Comparison of ENCODE assay signal across 1 cellular context in genomic region chr5:136132557-136133415, GRCh38.
TF ChIP-seq lines count a peak whose summit lies in the region.

Gene SMAD5, plus strand, starts transcription at chr5:136132845. Its CDS starts 20,916 bp downstream, at chr5:136153761.

TF ChIP-seq in HEK293, 187 proteins besides CTCF, POLR2A, EP300 and RAD21 (continued from another document and continues in another):
- TF ChIP-seq ZNF510 (tag by site-specific recombination; IDR thresholded peaks at IDR 0.05; ENCODE audit: insufficient replicate concordance) (peak; percentile 45), ZNF391 (tag by site-specific recombination; IDR thresholded peaks at IDR 0.05; ENCODE audit: borderline replicate concordance, low read depth) (peak; percentile 74; the same call in 1 of the 2 replicates), ZNF48 (tag by site-specific recombination; IDR thresholded peaks at IDR 0.05) (no peak), ZNF362 (tag by site-specific recombination; IDR thresholded peaks at IDR 0.05) (no peak), ZNF274 (IDR thresholded peaks at IDR 0.05; ENCODE audit: low read length) (no peak), ZNF274 (tag by site-specific recombination; IDR thresholded peaks at IDR 0.05; ENCODE audit: borderline replicate concordance) (no peak), ZNF112 (tag by site-specific recombination; IDR thresholded peaks at IDR 0.05) (no peak), OVOL3 (tag by site-specific recombination; IDR thresholded peaks at IDR 0.05) (no peak), ZFHX2 (tag by site-specific recombination; conservative IDR thresholded peaks at IDR 0.05) (0 out of 2 replicates have a peak, but pooled peaks have one; percentile 45), GLIS2 (tag by site-specific recombination; IDR thresholded peaks at IDR 0.05) (peak; percentile 59), ZNF654 (tag by site-specific recombination; IDR thresholded peaks at IDR 0.05; ENCODE audit: low read depth) (no peak), ZBTB44 (tag by site-specific recombination; IDR thresholded peaks at IDR 0.05) (peak; percentile 78; the same call in 1 of the 2 replicates), GFI1B (tag by site-specific recombination; IDR thresholded peaks at IDR 0.05) (no peak), ZNF621 (tag by site-specific recombination; IDR thresholded peaks at IDR 0.05) (no peak), FEZF1 (tag by site-specific recombination; IDR thresholded peaks at IDR 0.05) (no peak), GLI2 (tag by site-specific recombination; IDR thresholded peaks at IDR 0.05; ENCODE audit: borderline replicate concordance, low read depth) (no peak), ZNF10 (tag by site-specific recombination; IDR thresholded peaks at IDR 0.05) (peak; percentile 55; the same call in 1 of the 2 replicates), ZNF37A (tag by site-specific recombination; IDR thresholded peaks at IDR 0.05) (0 out of 2 replicates have a peak, but pooled peaks have one; percentile 8), KLF10 (tag by site-specific recombination; IDR thresholded peaks at IDR 0.05) (peak; percentile 21; the same call in 1 of the 2 replicates), SP7 (tag by site-specific recombination; IDR thresholded peaks at IDR 0.05) (peak; percentile 68), ZFP69B (tag by site-specific recombination; IDR thresholded peaks at IDR 0.05) (0 out of 2 replicates have a peak, but pooled peaks have one; percentile 26), HOXC10 (CRISPR knock-in tag; IDR thresholded peaks at IDR 0.05) (0 out of 2 replicates have a peak, but pooled peaks have one; percentile 81), ZNF549 (tag by site-specific recombination; IDR thresholded peaks at IDR 0.05) (peak; percentile 49), ZNF600 (tag by site-specific recombination; IDR thresholded peaks at IDR 0.05) (no peak), PBX3 (CRISPR knock-in tag; IDR thresholded peaks at IDR 0.05) (peak; percentile 73), ZSCAN5A (tag by site-specific recombination; IDR thresholded peaks at IDR 0.05) (peak; percentile 93), ZNF571 (tag by site-specific recombination; IDR thresholded peaks at IDR 0.05) (no peak), OSR2 (tag by site-specific recombination; IDR thresholded peaks at IDR 0.05) (peak; percentile 33; the same call in 1 of the 2 replicates), REPIN1 (tag by site-specific recombination; IDR thresholded peaks at IDR 0.05; ENCODE audit: low read depth) (no peak), SETDB1 (IDR thresholded peaks at IDR 0.05; ENCODE audit: insufficient read length, low read length) (no peak), ZNF292 (tag by site-specific recombination; IDR thresholded peaks at IDR 0.05; ENCODE audit: borderline replicate concordance, low read depth) (no peak), TCF7L2 (IDR thresholded peaks at IDR 0.05; ENCODE audit: borderline replicate concordance, low read depth, low read length) (no peak; the same call in 1 of the 2 replicates), YY2 (tag by site-specific recombination; IDR thresholded peaks at IDR 0.05) (no peak), ZBTB26 (tag by site-specific recombination; optimal IDR thresholded peaks at IDR 0.05) (peak; percentile 98), ZIC2 (tag by site-specific recombination; IDR thresholded peaks at IDR 0.05) (peak; percentile 35), ZNF501 (tag by site-specific recombination; IDR thresholded peaks at IDR 0.05) (peak; percentile 51; the same call in 1 of the 2 replicates)
- TF ChIP-seq, protein P1, sequence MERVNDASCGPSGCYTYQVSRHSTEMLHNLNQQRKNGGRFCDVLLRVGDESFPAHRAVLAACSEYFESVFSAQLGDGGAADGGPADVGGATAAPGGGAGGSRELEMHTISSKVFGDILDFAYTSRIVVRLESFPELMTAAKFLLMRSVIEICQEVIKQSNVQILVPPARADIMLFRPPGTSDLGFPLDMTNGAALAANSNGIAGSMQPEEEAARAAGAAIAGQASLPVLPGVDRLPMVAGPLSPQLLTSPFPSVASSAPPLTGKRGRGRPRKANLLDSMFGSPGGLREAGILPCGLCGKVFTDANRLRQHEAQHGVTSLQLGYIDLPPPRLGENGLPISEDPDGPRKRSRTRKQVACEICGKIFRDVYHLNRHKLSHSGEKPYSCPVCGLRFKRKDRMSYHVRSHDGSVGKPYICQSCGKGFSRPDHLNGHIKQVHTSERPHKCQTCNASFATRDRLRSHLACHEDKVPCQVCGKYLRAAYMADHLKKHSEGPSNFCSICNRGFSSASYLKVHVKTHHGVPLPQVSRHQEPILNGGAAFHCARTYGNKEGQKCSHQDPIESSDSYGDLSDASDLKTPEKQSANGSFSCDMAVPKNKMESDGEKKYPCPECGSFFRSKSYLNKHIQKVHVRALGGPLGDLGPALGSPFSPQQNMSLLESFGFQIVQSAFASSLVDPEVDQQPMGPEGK (tag by site-specific recombination; IDR thresholded peaks at IDR 0.05): peak; percentile 79
- TF ChIP-seq, protein P2, sequence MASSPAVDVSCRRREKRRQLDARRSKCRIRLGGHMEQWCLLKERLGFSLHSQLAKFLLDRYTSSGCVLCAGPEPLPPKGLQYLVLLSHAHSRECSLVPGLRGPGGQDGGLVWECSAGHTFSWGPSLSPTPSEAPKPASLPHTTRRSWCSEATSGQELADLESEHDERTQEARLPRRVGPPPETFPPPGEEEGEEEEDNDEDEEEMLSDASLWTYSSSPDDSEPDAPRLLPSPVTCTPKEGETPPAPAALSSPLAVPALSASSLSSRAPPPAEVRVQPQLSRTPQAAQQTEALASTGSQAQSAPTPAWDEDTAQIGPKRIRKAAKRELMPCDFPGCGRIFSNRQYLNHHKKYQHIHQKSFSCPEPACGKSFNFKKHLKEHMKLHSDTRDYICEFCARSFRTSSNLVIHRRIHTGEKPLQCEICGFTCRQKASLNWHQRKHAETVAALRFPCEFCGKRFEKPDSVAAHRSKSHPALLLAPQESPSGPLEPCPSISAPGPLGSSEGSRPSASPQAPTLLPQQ (tag by site-specific recombination; IDR thresholded peaks at IDR 0.05): peak; percentile 74
- TF ChIP-seq, protein P3, sequence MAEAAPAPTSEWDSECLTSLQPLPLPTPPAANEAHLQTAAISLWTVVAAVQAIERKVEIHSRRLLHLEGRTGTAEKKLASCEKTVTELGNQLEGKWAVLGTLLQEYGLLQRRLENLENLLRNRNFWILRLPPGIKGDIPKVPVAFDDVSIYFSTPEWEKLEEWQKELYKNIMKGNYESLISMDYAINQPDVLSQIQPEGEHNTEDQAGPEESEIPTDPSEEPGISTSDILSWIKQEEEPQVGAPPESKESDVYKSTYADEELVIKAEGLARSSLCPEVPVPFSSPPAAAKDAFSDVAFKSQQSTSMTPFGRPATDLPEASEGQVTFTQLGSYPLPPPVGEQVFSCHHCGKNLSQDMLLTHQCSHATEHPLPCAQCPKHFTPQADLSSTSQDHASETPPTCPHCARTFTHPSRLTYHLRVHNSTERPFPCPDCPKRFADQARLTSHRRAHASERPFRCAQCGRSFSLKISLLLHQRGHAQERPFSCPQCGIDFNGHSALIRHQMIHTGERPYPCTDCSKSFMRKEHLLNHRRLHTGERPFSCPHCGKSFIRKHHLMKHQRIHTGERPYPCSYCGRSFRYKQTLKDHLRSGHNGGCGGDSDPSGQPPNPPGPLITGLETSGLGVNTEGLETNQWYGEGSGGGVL (tag by site-specific recombination; IDR thresholded peaks at IDR 0.05): peak; percentile 29; the same call in 1 of the 2 replicates
- TF ChIP-seq, protein P4, sequence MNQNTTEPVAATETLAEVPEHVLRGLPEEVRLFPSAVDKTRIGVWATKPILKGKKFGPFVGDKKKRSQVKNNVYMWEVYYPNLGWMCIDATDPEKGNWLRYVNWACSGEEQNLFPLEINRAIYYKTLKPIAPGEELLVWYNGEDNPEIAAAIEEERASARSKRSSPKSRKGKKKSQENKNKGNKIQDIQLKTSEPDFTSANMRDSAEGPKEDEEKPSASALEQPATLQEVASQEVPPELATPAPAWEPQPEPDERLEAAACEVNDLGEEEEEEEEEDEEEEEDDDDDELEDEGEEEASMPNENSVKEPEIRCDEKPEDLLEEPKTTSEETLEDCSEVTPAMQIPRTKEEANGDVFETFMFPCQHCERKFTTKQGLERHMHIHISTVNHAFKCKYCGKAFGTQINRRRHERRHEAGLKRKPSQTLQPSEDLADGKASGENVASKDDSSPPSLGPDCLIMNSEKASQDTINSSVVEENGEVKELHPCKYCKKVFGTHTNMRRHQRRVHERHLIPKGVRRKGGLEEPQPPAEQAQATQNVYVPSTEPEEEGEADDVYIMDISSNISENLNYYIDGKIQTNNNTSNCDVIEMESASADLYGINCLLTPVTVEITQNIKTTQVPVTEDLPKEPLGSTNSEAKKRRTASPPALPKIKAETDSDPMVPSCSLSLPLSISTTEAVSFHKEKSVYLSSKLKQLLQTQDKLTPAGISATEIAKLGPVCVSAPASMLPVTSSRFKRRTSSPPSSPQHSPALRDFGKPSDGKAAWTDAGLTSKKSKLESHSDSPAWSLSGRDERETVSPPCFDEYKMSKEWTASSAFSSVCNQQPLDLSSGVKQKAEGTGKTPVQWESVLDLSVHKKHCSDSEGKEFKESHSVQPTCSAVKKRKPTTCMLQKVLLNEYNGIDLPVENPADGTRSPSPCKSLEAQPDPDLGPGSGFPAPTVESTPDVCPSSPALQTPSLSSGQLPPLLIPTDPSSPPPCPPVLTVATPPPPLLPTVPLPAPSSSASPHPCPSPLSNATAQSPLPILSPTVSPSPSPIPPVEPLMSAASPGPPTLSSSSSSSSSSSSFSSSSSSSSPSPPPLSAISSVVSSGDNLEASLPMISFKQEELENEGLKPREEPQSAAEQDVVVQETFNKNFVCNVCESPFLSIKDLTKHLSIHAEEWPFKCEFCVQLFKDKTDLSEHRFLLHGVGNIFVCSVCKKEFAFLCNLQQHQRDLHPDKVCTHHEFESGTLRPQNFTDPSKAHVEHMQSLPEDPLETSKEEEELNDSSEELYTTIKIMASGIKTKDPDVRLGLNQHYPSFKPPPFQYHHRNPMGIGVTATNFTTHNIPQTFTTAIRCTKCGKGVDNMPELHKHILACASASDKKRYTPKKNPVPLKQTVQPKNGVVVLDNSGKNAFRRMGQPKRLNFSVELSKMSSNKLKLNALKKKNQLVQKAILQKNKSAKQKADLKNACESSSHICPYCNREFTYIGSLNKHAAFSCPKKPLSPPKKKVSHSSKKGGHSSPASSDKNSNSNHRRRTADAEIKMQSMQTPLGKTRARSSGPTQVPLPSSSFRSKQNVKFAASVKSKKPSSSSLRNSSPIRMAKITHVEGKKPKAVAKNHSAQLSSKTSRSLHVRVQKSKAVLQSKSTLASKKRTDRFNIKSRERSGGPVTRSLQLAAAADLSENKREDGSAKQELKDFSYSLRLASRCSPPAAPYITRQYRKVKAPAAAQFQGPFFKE (tag by site-specific recombination; IDR thresholded peaks at IDR 0.05; ENCODE audit: borderline replicate concordance): no peak
- TF ChIP-seq, protein P5, sequence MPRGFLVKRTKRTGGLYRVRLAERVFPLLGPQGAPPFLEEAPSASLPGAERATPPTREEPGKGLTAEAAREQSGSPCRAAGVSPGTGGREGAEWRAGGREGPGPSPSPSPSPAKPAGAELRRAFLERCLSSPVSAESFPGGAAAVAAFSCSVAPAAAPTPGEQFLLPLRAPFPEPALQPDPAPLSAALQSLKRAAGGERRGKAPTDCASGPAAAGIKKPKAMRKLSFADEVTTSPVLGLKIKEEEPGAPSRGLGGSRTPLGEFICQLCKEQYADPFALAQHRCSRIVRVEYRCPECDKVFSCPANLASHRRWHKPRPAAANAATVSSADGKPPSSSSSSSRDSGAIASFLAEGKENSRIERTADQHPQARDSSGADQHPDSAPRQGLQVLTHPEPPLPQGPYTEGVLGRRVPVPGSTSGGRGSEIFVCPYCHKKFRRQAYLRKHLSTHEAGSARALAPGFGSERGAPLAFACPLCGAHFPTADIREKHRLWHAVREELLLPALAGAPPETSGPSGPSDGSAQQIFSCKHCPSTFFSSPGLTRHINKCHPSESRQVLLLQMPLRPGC (tag by site-specific recombination; IDR thresholded peaks at IDR 0.05): no peak; the same call in 1 of the 2 replicates
